In the genomic region with DNA sequence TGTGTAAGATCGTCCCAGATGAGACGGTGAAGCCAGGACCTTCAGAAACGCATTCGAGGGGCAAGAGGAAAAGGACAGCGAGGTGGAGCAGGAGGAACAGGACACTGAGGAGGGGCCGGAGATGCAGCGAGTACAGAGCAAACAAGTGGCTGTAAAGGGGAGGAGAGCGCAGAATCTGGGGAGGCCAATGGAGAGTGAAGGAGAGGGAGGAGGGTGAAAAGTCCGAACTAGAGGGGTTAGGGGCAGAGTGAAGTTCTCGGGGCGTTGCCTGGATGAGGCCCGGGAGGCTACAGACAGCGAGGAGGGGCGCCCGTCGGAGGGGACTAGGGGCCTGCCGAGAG, we compare ENCODE assay signal across 1 cellular context.
TF ChIP-seq lines count a peak whose summit lies in the region.

No MANE protein-coding gene starts in this region.

TF ChIP-seq in H1, 55 proteins besides CTCF, POLR2A, EP300 and RAD21:
- TF ChIP-seq PHF8 (conservative IDR thresholded peaks at IDR 0.05; ENCODE audit: low read depth, low read length) (no peak), TBP (IDR thresholded peaks at IDR 0.05; ENCODE audit: low read depth, low read length) (no peak), SP4 (IDR thresholded peaks at IDR 0.05; ENCODE audit: low read length) (no peak), POU5F1 (IDR thresholded peaks at IDR 0.05; ENCODE audit: low read depth, low read length) (no peak), CBX8 (IDR thresholded peaks at IDR 0.05; ENCODE audit: borderline replicate concordance, low read depth, low read length) (no peak), CEBPB (IDR thresholded peaks at IDR 0.05; ENCODE audit: low read depth, low read length) (no peak), ASH2L (IDR thresholded peaks at IDR 0.05; ENCODE audit: low read length) (peak; percentile 57), CHD1 (IDR thresholded peaks at IDR 0.05; ENCODE audit: low read depth, low read length) (no peak), RBBP5 (IDR thresholded peaks at IDR 0.05; ENCODE audit: borderline replicate concordance, low read depth, low read length) (no peak), KDM5A (IDR thresholded peaks at IDR 0.05; ENCODE audit: low read length) (no peak), BCL11A (IDR thresholded peaks at IDR 0.05; ENCODE audit: low read depth in 2 of 2, low read length in 2 of 2) (no peak), SRF (IDR thresholded peaks at IDR 0.05; ENCODE audit: low read depth, low read length) (no peak), SP2 (IDR thresholded peaks at IDR 0.05; ENCODE audit: low read length) (no peak), SUZ12 (IDR thresholded peaks at IDR 0.05; ENCODE audit: low read length) (no peak), HDAC2 (IDR thresholded peaks at IDR 0.05; ENCODE audit: borderline replicate concordance in 1 of 2, low read depth in 2 of 2, low read length in 2 of 2) (no peak), RXRA (IDR thresholded peaks at IDR 0.05; ENCODE audit: insufficient read depth, low read depth, low read length) (no peak), SIN3A (conservative IDR thresholded peaks at IDR 0.05 in 1 of 2, IDR thresholded peaks at IDR 0.05 in 1 of 2; ENCODE audit: low read depth in 1 of 2, low read length in 2 of 2) (no peak), POLR2AphosphoS5 (IDR thresholded peaks at IDR 0.05; ENCODE audit: low read depth, low read length) (peak; percentile 53; the same call in 1 of the 2 replicates), YY1 (IDR thresholded peaks at IDR 0.05; ENCODE audit: low read depth, low read length) (no peak), KDM1A (IDR thresholded peaks at IDR 0.05; ENCODE audit: borderline replicate concordance, low read length) (no peak), FOSL1 (IDR thresholded peaks at IDR 0.05; ENCODE audit: insufficient read depth, low read depth, low read length) (no peak), JUN (IDR thresholded peaks at IDR 0.05; ENCODE audit: low read depth, low read length) (no peak), KDM4A (IDR thresholded peaks at IDR 0.05; ENCODE audit: low read depth, low read length, severe bottlenecking) (no peak), CTBP2 (IDR thresholded peaks at IDR 0.05; ENCODE audit: borderline replicate concordance, insufficient read depth, insufficient read length, low read length) (peak; percentile 13)
- TF ChIP-seq, protein P1, sequence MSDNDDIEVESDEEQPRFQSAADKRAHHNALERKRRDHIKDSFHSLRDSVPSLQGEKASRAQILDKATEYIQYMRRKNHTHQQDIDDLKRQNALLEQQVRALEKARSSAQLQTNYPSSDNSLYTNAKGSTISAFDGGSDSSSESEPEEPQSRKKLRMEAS (IDR thresholded peaks at IDR 0.05) = no peak
- TF ChIP-seq, protein P2, sequence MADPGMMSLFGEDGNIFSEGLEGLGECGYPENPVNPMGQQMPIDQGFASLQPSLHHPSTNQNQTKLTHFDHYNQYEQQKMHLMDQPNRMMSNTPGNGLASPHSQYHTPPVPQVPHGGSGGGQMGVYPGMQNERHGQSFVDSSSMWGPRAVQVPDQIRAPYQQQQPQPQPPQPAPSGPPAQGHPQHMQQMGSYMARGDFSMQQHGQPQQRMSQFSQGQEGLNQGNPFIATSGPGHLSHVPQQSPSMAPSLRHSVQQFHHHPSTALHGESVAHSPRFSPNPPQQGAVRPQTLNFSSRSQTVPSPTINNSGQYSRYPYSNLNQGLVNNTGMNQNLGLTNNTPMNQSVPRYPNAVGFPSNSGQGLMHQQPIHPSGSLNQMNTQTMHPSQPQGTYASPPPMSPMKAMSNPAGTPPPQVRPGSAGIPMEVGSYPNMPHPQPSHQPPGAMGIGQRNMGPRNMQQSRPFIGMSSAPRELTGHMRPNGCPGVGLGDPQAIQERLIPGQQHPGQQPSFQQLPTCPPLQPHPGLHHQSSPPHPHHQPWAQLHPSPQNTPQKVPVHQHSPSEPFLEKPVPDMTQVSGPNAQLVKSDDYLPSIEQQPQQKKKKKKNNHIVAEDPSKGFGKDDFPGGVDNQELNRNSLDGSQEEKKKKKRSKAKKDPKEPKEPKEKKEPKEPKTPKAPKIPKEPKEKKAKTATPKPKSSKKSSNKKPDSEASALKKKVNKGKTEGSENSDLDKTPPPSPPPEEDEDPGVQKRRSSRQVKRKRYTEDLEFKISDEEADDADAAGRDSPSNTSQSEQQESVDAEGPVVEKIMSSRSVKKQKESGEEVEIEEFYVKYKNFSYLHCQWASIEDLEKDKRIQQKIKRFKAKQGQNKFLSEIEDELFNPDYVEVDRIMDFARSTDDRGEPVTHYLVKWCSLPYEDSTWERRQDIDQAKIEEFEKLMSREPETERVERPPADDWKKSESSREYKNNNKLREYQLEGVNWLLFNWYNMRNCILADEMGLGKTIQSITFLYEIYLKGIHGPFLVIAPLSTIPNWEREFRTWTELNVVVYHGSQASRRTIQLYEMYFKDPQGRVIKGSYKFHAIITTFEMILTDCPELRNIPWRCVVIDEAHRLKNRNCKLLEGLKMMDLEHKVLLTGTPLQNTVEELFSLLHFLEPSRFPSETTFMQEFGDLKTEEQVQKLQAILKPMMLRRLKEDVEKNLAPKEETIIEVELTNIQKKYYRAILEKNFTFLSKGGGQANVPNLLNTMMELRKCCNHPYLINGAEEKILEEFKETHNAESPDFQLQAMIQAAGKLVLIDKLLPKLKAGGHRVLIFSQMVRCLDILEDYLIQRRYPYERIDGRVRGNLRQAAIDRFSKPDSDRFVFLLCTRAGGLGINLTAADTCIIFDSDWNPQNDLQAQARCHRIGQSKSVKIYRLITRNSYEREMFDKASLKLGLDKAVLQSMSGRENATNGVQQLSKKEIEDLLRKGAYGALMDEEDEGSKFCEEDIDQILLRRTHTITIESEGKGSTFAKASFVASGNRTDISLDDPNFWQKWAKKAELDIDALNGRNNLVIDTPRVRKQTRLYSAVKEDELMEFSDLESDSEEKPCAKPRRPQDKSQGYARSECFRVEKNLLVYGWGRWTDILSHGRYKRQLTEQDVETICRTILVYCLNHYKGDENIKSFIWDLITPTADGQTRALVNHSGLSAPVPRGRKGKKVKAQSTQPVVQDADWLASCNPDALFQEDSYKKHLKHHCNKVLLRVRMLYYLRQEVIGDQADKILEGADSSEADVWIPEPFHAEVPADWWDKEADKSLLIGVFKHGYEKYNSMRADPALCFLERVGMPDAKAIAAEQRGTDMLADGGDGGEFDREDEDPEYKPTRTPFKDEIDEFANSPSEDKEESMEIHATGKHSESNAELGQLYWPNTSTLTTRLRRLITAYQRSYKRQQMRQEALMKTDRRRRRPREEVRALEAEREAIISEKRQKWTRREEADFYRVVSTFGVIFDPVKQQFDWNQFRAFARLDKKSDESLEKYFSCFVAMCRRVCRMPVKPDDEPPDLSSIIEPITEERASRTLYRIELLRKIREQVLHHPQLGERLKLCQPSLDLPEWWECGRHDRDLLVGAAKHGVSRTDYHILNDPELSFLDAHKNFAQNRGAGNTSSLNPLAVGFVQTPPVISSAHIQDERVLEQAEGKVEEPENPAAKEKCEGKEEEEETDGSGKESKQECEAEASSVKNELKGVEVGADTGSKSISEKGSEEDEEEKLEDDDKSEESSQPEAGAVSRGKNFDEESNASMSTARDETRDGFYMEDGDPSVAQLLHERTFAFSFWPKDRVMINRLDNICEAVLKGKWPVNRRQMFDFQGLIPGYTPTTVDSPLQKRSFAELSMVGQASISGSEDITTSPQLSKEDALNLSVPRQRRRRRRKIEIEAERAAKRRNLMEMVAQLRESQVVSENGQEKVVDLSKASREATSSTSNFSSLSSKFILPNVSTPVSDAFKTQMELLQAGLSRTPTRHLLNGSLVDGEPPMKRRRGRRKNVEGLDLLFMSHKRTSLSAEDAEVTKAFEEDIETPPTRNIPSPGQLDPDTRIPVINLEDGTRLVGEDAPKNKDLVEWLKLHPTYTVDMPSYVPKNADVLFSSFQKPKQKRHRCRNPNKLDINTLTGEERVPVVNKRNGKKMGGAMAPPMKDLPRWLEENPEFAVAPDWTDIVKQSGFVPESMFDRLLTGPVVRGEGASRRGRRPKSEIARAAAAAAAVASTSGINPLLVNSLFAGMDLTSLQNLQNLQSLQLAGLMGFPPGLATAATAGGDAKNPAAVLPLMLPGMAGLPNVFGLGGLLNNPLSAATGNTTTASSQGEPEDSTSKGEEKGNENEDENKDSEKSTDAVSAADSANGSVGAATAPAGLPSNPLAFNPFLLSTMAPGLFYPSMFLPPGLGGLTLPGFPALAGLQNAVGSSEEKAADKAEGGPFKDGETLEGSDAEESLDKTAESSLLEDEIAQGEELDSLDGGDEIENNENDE (IDR thresholded peaks at IDR 0.05; ENCODE audit: insufficient replicate concordance, low read length) = no peak
- TF ChIP-seq, protein P3, sequence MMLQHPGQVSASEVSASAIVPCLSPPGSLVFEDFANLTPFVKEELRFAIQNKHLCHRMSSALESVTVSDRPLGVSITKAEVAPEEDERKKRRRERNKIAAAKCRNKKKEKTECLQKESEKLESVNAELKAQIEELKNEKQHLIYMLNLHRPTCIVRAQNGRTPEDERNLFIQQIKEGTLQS (IDR thresholded peaks at IDR 0.05; ENCODE audit: insufficient read depth, low read depth, low read length) = no peak
TF ChIP-seq in H1: peak in this region for 3.
